Comparison of ENCODE assay signal across 10 cellular contexts in genomic region chr1:86155061-86155806, GRCh38. TPM values are rescaled to one million over a fixed set of nuclear protein-coding genes. Genes with fewer than 3 reads are reported as not detected.
A peak's percentile ranks its signal among the peaks of the same experiment; 100 is the strongest.
DNase-seq lines count a peak whose midpoint lies in the region; ATAC-seq, FAIRE-seq and TF ChIP-seq lines count a peak whose summit lies in the region.
"Had no signal": no experiment of that assay in that cellular context is flagged by ENCODE, and none has a peak within 500 bp of the region (broad histone marks: within the 10 kb centered on the region; RNA-seq: fewer than 3 reads in every experiment).

No MANE protein-coding gene starts in this region.

- no peaks in the 10 kb centered on the region for H3K36me3 Mint-ChIP-seq in HFFc6 (ENCODE audit: low read depth)

- ATAC-seq in left lobe of liver (peak; percentile 23), thoracic aorta (ENCODE audit: insufficient number of reproducible peaks, low FRiP score, low read depth) (no peak), omental fat pad (ENCODE audit: low FRiP score) (no peak), GM18498 (IDR thresholded peaks at IDR 0.05; ENCODE audit: unreplicated experiment) (no peak)

- H3K4me3 ChIP-seq in dorsolateral prefrontal cortex (peak overlapping the region in 58 of 59 donors; percentile 12 to 68 (median 47)), thoracic aorta (peak overlapping the region; percentile 79)

- peaks cover 7 to 13% of the 10 kb centered on the region in 2 donors for H3K4me1 ChIP-seq in thoracic aorta (ENCODE audit: control insufficient read depth in 1 of 2, low read depth in 2 of 2)

- H3K27me3 ChIP-seq in dorsolateral prefrontal cortex (peaks cover 0 to 40% (median 20%) of the 10 kb centered on the region in 45 donors), thoracic aorta (replicated peaks; ENCODE audit: insufficient read depth) (no peaks in the 10 kb centered on the region)

- peak overlapping the region in 3 of 59 donors; percentile 1 to 49 (median 42) for H3K27ac ChIP-seq in dorsolateral prefrontal cortex
- no peak overlapping the region for H3K27ac ChIP-seq in thoracic aorta

- H3K27ac Mint-ChIP-seq in HFFc6, result peak overlapping the region; percentile 79

- no peaks in the 10 kb centered on the region for H3K27me3 Mint-ChIP-seq in HFFc6 (ENCODE audit: insufficient read depth)

- DNase-seq in HFFc6 (no peak), dorsolateral prefrontal cortex (peak in 2 of 10 donors; percentile 27 to 38), left lobe of liver (ENCODE audit: low spot score) (no peak), thoracic aorta (ENCODE audit: low spot score) (no peak), omental fat pad (ENCODE audit: low spot score) (no peak), urothelium cell line (ENCODE audit: low spot score) (no peak), H4 (ENCODE audit: low spot score) (no peak)
- DNase-seq: activated gamma-delta T cell, NCI-H526 treated with DMSO at 0.1 percent for 48 hours had no signal

- H3K36me3 ChIP-seq in thoracic aorta, result no peaks in the 10 kb centered on the region

- intact Hi-C loops in dorsolateral prefrontal cortex (cut with DNase I), result no loop called here

- H3K4me1 Mint-ChIP-seq in HFFc6 (ENCODE audit: low read depth), result peaks cover 75% of the 10 kb centered on the region

- FAIRE-seq in urothelium cell line (lab: Jason Lieb, UNC), result no peak

- peak overlapping the region; percentile 87 for H3K4me3 Mint-ChIP-seq in HFFc6

- TF ChIP-seq CTCF in HFFc6 (IDR thresholded peaks at IDR 0.05), result no peak
- no peak for TF ChIP-seq CTCF in dorsolateral prefrontal cortex (IDR thresholded peaks at IDR 0.05 in 54 of 56, conservative IDR thresholded peaks at IDR 0.05 in 2 of 56; ENCODE audit: low read depth in 1 of 56, partially characterized antibody in 56 of 56)
- TF ChIP-seq CTCF in thoracic aorta (IDR thresholded peaks at IDR 0.05), result no peak
- TF ChIP-seq CTCF in omental fat pad (IDR thresholded peaks at IDR 0.05), result no peak

- no peaks in the 10 kb centered on the region for H3K9me3 Mint-ChIP-seq in HFFc6

- no peaks in the 10 kb centered on the region for H3K9me3 ChIP-seq in thoracic aorta

RNA-seq across cellular contexts. Expression of gene COL24A1, which starts 1.3 kb away (rescaled TPM):
- total RNA-seq in HFFc6 (2021; fragmentation: NEBNext Ultra II Directional; extraction: Animal tissue kit (Norgen Biotek cat#: 25700)), result 1 to 10 TPM; 1.1 to 2.4 (median 1.3) TPM
- total RNA-seq in dorsolateral prefrontal cortex, result 10 to 100 TPM in 86 of 120 experiments, 1 to 10 TPM in 34; 3.4 to 40.8 (median 13.1) TPM
- not detected for total RNA-seq in left lobe of liver
- 1 to 10 TPM; 1.6 to 2.8 TPM for total RNA-seq in thoracic aorta
- 1 to 10 TPM in 1 of 4 donors, under 1 TPM in 3; 0.12 to 1.1 (median 0.58) TPM for total RNA-seq in omental fat pad
- 0.78 and 0.91 TPM in 2 replicates for total RNA-seq in H4 (2014; rRNA removed; shearing (Covaris generic))
